In the genomic region with DNA sequence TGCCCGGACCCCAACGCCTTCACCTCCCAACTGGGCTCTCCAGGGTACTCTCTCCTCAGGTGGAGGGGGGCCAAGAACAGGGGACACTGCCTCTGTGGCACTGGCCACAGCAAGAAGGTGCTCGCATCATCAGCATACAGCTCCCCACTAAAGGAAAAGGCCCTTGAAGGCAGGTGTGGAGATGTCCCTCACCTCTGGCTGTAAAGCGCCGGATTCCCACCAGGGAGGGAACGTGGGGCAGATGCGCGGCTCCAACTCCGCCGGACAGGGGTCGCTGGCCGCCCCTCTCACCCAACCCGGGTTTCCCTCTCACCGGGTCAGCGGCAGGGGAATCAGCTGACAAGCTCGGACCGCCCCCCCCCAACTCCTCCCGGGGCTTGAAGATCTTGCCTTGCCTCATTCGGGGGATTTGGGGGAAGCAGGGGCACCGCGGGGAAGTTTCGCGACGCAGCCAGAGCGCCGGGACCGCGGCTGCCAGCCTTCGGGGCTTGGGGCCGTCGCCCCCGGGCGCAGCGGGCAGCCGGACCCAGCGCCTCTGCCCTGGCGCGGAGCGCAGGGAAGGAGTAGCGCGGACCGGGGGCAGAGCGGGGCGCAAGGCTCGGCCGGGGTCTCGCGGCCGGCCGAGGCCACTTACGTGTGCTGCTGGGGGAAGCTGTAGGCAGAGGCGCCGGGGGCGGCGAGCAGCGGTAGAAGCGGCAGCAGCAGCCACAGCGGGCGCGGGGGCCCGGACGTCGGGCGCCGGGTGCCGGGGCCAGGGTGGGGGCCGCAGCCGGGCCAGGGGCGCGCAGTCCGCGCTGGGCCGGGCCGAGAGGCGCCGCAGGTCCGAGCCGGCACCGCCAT, we compare ENCODE assay signal across 8 cellular contexts. TPM values are rescaled to one million over a fixed set of nuclear protein-coding genes. Genes with fewer than 3 reads are reported as not detected.
A peak's percentile ranks its signal among the peaks of the same experiment; 100 is the strongest.
DNase-seq lines count a peak whose midpoint lies in the region; ATAC-seq, FAIRE-seq and TF ChIP-seq lines count a peak whose summit lies in the region.

No MANE protein-coding gene starts in this region.

- H3K36me3 ChIP-seq in GM12878 (ENCODE audit: control insufficient read depth in 2 of 2, insufficient read depth in 2 of 2, low read length in 1 of 2) = no peaks in the 10 kb centered on the region
- no peaks in the 10 kb centered on the region for H3K36me3 ChIP-seq in uterus

- peak; percentile 16 for DNase-seq in stimulated activated CD4-positive, alpha-beta T cell treated with anti-CD3 and anti-CD28 coated beads, Interleukin-4, amount 100 ng/mL, for 1 hour
- DNase-seq in stimulated activated CD4-positive, alpha-beta T cell treated with anti-CD3 and anti-CD28 coated beads, Interleukin-1b, Interleukin-23, amount 100 ng/mL, for 48 hours = no peak
- DNase-seq in GM12878 (ENCODE audit: low read depth, low spot score) (no peak), mesothelial cell of epicardium (ENCODE audit: low spot score in 2 of 2, unreplicated experiment in 2 of 2) (peak in 1 of 2 experiments; percentile 49), uterus (peak in 1 of 2 donors; percentile 18), posterior vena cava (ENCODE audit: low spot score) (no peak), D721Med (ENCODE audit: insufficient read length, low spot score) (no peak), mucosa of gallbladder (ENCODE audit: low spot score) (no peak)

- RAD21 ChIA-PET in GM12878 (lab: Charles Lee; ENCODE audit: unreplicated experiment) = no interaction called here

- H3K9me3 Mint-ChIP-seq in mesothelial cell of epicardium = no peaks in the 10 kb centered on the region

- H2AFZ ChIP-seq in GM12878 (ENCODE audit: control insufficient read depth, low read depth, low read length) = no peak overlapping the region

- H3K79me2 ChIP-seq in GM12878 (ENCODE audit: control insufficient read depth, insufficient read depth, low read length) = no peaks in the 10 kb centered on the region

- H3K27ac Mint-ChIP-seq in mesothelial cell of epicardium = no peak overlapping the region

- POLR2A ChIA-PET in GM12878 (lab: Charles Lee) = no interaction called here

- H3K9me3 ChIP-seq in GM12878 (replicated peaks; ENCODE audit: control insufficient read depth, insufficient read depth, low read length) (no peaks in the 10 kb centered on the region), uterus (no peaks in the 10 kb centered on the region)

- H3K4me1 ChIP-seq in GM12878 (ENCODE audit: control insufficient read depth, insufficient read depth, low read length) = no peaks in the 10 kb centered on the region
- H3K4me1 ChIP-seq in uterus = peaks cover 0 to 4% of the 10 kb centered on the region in 2 donors

- TF ChIP-seq CTCF in GM12878 (IDR thresholded peaks at IDR 0.05 in 2 of 3, conservative IDR thresholded peaks at IDR 0.05 in 1 of 3; ENCODE audit: control insufficient read depth in 2 of 3, extremely low read depth in 1 of 3, insufficient read depth in 1 of 3, low read depth in 3 of 3, low read length in 3 of 3) (no peak), mesothelial cell of epicardium (IDR thresholded peaks at IDR 0.05; ENCODE audit: unreplicated experiment) (no peak), uterus (IDR thresholded peaks at IDR 0.05) (no peak), D721Med (IDR thresholded peaks at IDR 0.05; ENCODE audit: insufficient read depth, missing control alignments) (no peak)

- H3K4me3 ChIP-seq in GM12878 (no peak overlapping the region), uterus (peak overlapping the region; percentile 33 to 55)

- H3K4me2 ChIP-seq in GM12878 (ENCODE audit: control insufficient read depth, insufficient read depth) = peak overlapping the region; percentile 13; the same call in 1 of the 2 replicates

- SMC1A ChIA-PET in GM12878 (lab: Charles Lee; ENCODE audit: uncharacterized antibody, unreplicated experiment) = no interaction called here

- no peak for TF ChIP-seq RAD21 in GM12878 (IDR thresholded peaks at IDR 0.05; ENCODE audit: insufficient read depth, low read depth, low read length)

- H3K27me3 Mint-ChIP-seq in mesothelial cell of epicardium (ENCODE audit: low read depth) = peaks cover 72% of the 10 kb centered on the region

- peaks cover 7 to 11% of the 10 kb centered on the region in 2 experiments for H3K27me3 ChIP-seq in GM12878 (replicated peaks in 1 of 2; ENCODE audit: control insufficient read depth in 2 of 2, insufficient read depth in 2 of 2, low read length in 1 of 2)
- no peaks in the 10 kb centered on the region for H3K27me3 ChIP-seq in uterus

- FAIRE-seq in GM12878 (lab: Jason Lieb, UNC) (no peak), D721Med (lab: Jason Lieb, UNC) (no peak)

- no peaks in the 10 kb centered on the region for H3K36me3 Mint-ChIP-seq in mesothelial cell of epicardium

- no peak for TF ChIP-seq EP300 in GM12878 (IDR thresholded peaks at IDR 0.05; ENCODE audit: borderline replicate concordance in 1 of 2, control insufficient read depth in 1 of 2, low read depth in 2 of 2, low read length in 2 of 2)

- TF ChIP-seq POLR2A in GM12878 (IDR thresholded peaks at IDR 0.05; ENCODE audit: low read depth, low read length) (no peak), uterus (IDR thresholded peaks at IDR 0.05) (no peak)

- CTCF ChIA-PET in GM12878 (lab: Yijun Ruan, JAX) = no interaction called here

- intact Hi-C loops in GM12878 (cut with micrococcal nuclease; ENCODE audit: unreplicated experiment) = no loop called here
- intact Hi-C loops in uterus (cut with DNase I; ENCODE audit: low total_unique reads) = no loop called here
- intact Hi-C loops in posterior vena cava (cut with DNase I) = no loop called here

- ATAC-seq in GM12878 = no peak

- in situ Hi-C loops in GM12878 (cut with MboI) = no loop called here

- H4K20me1 ChIP-seq in GM12878 (ENCODE audit: control insufficient read depth, insufficient read depth) = no peaks in the 10 kb centered on the region

- peaks cover 8% of the 10 kb centered on the region for H3K4me1 Mint-ChIP-seq in mesothelial cell of epicardium

- BruUV-seq in GM12878 (replicated peaks; lab: Mats Ljungman, UMichigan) = no TSS peak

- peak overlapping the region; percentile 68 for H3K4me3 Mint-ChIP-seq in mesothelial cell of epicardium

- H3K9ac ChIP-seq in GM12878 (ENCODE audit: control insufficient read depth, insufficient read depth, low read length) = no peak overlapping the region

- no peak overlapping the region for H3K27ac ChIP-seq in GM12878 (ENCODE audit: control insufficient read depth, insufficient read depth)
- peak overlapping the region; percentile 61 to 87 for H3K27ac ChIP-seq in uterus

- WGBS in GM12878 (ENCODE audit: insufficient coverage, insufficient replicate concordance, low lambda C conversion rate, missing lambda C conversion rate) = 8% methylated on average over 59 of the region's 79 CpGs

TF ChIP-seq in GM12878, 131 proteins besides CTCF, POLR2A, EP300 and RAD21 (continues in another document):
- TF ChIP-seq KDM1A (IDR thresholded peaks at IDR 0.05; ENCODE audit: borderline replicate concordance) = no peak
- no peak for TF ChIP-seq HDGF (IDR thresholded peaks at IDR 0.05)
- TF ChIP-seq CBX5 (IDR thresholded peaks at IDR 0.05; ENCODE audit: low read depth) = no peak
- no peak for TF ChIP-seq BHLHE40 (IDR thresholded peaks at IDR 0.05; ENCODE audit: borderline replicate concordance in 1 of 2, low read depth in 2 of 2, low read length in 1 of 2)
- no peak for TF ChIP-seq STAT3 (IDR thresholded peaks at IDR 0.05; ENCODE audit: low read depth, low read length)
- TF ChIP-seq SMAD1 (IDR thresholded peaks at IDR 0.05; ENCODE audit: low read depth, partially characterized antibody) = no peak
- TF ChIP-seq, protein P1, sequence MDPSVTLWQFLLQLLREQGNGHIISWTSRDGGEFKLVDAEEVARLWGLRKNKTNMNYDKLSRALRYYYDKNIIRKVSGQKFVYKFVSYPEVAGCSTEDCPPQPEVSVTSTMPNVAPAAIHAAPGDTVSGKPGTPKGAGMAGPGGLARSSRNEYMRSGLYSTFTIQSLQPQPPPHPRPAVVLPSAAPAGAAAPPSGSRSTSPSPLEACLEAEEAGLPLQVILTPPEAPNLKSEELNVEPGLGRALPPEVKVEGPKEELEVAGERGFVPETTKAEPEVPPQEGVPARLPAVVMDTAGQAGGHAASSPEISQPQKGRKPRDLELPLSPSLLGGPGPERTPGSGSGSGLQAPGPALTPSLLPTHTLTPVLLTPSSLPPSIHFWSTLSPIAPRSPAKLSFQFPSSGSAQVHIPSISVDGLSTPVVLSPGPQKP (IDR thresholded peaks at IDR 0.05; ENCODE audit: low read depth, low read length) = no peak
- TF ChIP-seq, protein P2, sequence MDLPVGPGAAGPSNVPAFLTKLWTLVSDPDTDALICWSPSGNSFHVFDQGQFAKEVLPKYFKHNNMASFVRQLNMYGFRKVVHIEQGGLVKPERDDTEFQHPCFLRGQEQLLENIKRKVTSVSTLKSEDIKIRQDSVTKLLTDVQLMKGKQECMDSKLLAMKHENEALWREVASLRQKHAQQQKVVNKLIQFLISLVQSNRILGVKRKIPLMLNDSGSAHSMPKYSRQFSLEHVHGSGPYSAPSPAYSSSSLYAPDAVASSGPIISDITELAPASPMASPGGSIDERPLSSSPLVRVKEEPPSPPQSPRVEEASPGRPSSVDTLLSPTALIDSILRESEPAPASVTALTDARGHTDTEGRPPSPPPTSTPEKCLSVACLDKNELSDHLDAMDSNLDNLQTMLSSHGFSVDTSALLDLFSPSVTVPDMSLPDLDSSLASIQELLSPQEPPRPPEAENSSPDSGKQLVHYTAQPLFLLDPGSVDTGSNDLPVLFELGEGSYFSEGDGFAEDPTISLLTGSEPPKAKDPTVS (IDR thresholded peaks at IDR 0.05; ENCODE audit: low read depth, low read length) = no peak
- no peak for TF ChIP-seq PAX5 (IDR thresholded peaks at IDR 0.05; ENCODE audit: borderline replicate concordance, low read depth, low read length)

RNA-seq across cellular contexts. Expression of a gene that starts 0.6 kb away (rescaled TPM):
- not detected in 2 replicates for total RNA-seq in GM12878 (2013; cell fraction: nucleolus; rRNA removed)
- not detected in 2 replicates for total RNA-seq in GM12878 (2014; rRNA removed)
- total RNA-seq in GM12878 (2014; rRNA removed; fragmentation: Illumina TruSeq; extraction: Trizol) = not detected in 2 replicates
- 0.03 and 0.11 TPM in 2 replicates for total RNA-seq in GM12878 (2021)
- polyA plus RNA-seq in GM12878 (2011; ENCODE audit: low read depth) = 0.09 TPM
- not detected in 2 replicates for polyA plus RNA-seq in GM12878 (2011; rRNA removed)
- polyA plus RNA-seq in GM12878 (2011; cell fraction: cytosol; rRNA removed) = not detected in 2 replicates
- polyA plus RNA-seq in GM12878 (2011; cell fraction: nucleus; rRNA removed) = not detected in 2 replicates
- 0.14 TPM in 2 replicates for polyA plus RNA-seq in GM12878 (2012)
- 0.07 TPM in 1 of 2 replicates, not detected in the other for polyA plus RNA-seq in GM12878 (2014; fragmentation: Illumina TruSeq; extraction: Trizol)
- not detected for polyA plus RNA-seq in GM12878 (2014; fragmentation: Nextera tagmentation; extraction: Ambion mirVana)
- not detected in 2 replicates for polyA plus RNA-seq in GM12878 (2014; rRNA removed)
- not detected for polyA plus RNA-seq in GM12878 (2016; fragmentation: Nextera tagmentation; extraction: Ambion mirVana)
- not detected in 2 replicates for polyA minus RNA-seq in GM12878 (2011; rRNA and poly(A)+ RNA removed)
- not detected in 2 replicates for polyA minus RNA-seq in GM12878 (2011; cell fraction: cytosol; rRNA and poly(A)+ RNA removed)
- not detected in 2 replicates for polyA minus RNA-seq in GM12878 (2011; cell fraction: nucleus; rRNA and poly(A)+ RNA removed)
- 9.9 to 10.8 TPM (median 9.9 TPM) in 3 replicates for total RNA-seq in mesothelial cell of epicardium
- 1 to 10 TPM in 2 of 4 donors, under 1 TPM in 1, not detected in 1; under 0.01 to 6.1 (median 5.3) TPM for total RNA-seq in uterus
- 1 to 10 TPM; 2.0 to 2.6 TPM for total RNA-seq in posterior vena cava
- 1.8 TPM for total RNA-seq in mucosa of gallbladder
